ENCODE assay signal across 8 cellular contexts in the genomic region with DNA sequence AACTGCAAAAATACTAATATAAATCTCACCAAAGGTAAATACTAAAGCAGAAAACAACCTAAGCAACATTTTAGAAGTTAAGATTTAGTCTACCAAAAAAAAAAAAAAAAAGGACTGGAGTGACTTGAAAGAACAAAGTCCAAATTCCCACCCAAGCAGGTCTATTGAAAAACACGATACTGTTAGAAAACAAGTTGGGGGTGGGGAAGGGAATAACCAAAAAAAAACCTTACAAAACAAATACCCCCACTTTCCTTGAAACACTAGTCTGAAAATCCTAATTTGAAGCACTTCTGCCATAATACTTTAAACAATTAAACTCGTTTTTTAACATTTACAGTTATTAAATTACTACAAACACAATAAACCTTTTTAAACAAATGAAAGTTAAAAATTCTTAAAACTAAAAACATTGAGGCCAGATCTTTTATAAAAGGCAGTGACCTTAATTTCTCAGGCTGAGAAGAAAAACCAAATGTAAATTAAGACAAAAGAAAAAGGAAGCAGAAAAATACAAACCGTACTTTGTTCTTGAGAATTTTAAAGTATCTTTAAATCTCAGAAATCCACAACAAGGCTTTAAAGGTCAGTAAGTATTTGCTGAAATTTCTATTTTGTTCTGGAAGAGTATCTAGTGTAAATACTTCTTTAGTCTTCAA.
A peak's percentile ranks its signal among the peaks of the same experiment; 100 is the strongest.
DNase-seq lines count a peak whose midpoint lies in the region; ATAC-seq and TF ChIP-seq lines count a peak whose summit lies in the region.

No MANE protein-coding gene starts in this region.

- intact Hi-C loops in activated CD4-positive, alpha-beta memory T cell treated with anti-CD3 and anti-CD28 coated beads for 36 hours (cut with micrococcal nuclease), result loop anchor here (2.0 to 5.0 kb wide), 10 partner anchors 51 to 1366 kb away; a partner anchor contains a TSS

- POLR2A ChIA-PET in AG04450 (lab: Yijun Ruan, JAX), result interaction anchor here (0.6 to 3.7 kb wide), 7 partner anchors 9 to 362 kb away, joined by 3 to 26 read pairs (median 5); a partner anchor contains a TSS
- POLR2A ChIA-PET in activated CD4-positive, alpha-beta memory T cell treated with anti-CD3 and anti-CD28 coated beads for 36 hours (lab: Charles Lee), result interaction anchor here (0.7 to 5.3 kb wide), 24 partner anchors 9 to 1219 kb away, joined by 3 to 22 read pairs (median 4); a partner anchor contains a TSS

- peaks cover 17% of the 10 kb centered on the region for H3K4me1 ChIP-seq in HAP-1

- H3K4me3 Mint-ChIP-seq in activated CD4-positive, alpha-beta memory T cell treated with anti-CD3 and anti-CD28 coated beads for 36 hours, result peak overlapping the region; percentile 97

- peak overlapping the region; percentile 65 for H3K4me3 ChIP-seq in AG04450 (ENCODE audit: low read depth, low read length)
- H3K4me3 ChIP-seq in HAP-1, result peak overlapping the region; percentile 30
- peak overlapping the region; percentile 84 for H3K4me3 ChIP-seq in retinal pigment epithelial cell (ENCODE audit: low read length)

- H3K27ac ChIP-seq in AG04450 (ENCODE audit: low read depth, low read length), result peak overlapping the region; percentile 93

- H3K9me3 ChIP-seq in AG04450 (ENCODE audit: control insufficient read depth, insufficient read depth, low read length) (no peaks in the 10 kb centered on the region), HAP-1 (no peaks in the 10 kb centered on the region)

- no peaks in the 10 kb centered on the region for H3K9me3 Mint-ChIP-seq in activated CD4-positive, alpha-beta memory T cell treated with anti-CD3 and anti-CD28 coated beads for 36 hours

- peaks cover 17% of the 10 kb centered on the region for H3K4me1 Mint-ChIP-seq in activated CD4-positive, alpha-beta memory T cell treated with anti-CD3 and anti-CD28 coated beads for 36 hours (ENCODE audit: low read depth)

- H3K27me3 Mint-ChIP-seq in activated CD4-positive, alpha-beta memory T cell treated with anti-CD3 and anti-CD28 coated beads for 36 hours, result no peaks in the 10 kb centered on the region

- TF ChIP-seq CTCF in AG04450 (IDR thresholded peaks at IDR 0.05; ENCODE audit: low read depth, low read length) (no peak), retinal pigment epithelial cell (conservative IDR thresholded peaks at IDR 0.05; ENCODE audit: low read depth, low read length) (no peak)

- in situ Hi-C loops in HAP-1 (cut with MboI; ENCODE audit: low sequenced_read_pairs), result no loop called here

- CTCF ChIA-PET in AG04450 (lab: Charles Lee), result interaction anchor here (0.9 to 3.3 kb wide), 5 partner anchors 51 to 452 kb away, joined by 3 to 18 read pairs (median 4); no protein-coding TSS in a partner anchor
- CTCF ChIA-PET in activated CD4-positive, alpha-beta memory T cell treated with anti-CD3 and anti-CD28 coated beads for 36 hours (lab: Charles Lee), result interaction anchor here (0.6 to 2.9 kb wide), 9 partner anchors 47 to 452 kb away, joined by 3 to 14 read pairs (median 5); a partner anchor contains a TSS

- no peak for ATAC-seq in GM18907 (IDR thresholded peaks at IDR 0.05; ENCODE audit: unreplicated experiment)

- peaks cover 12% of the 10 kb centered on the region for H3K36me3 Mint-ChIP-seq in activated CD4-positive, alpha-beta memory T cell treated with anti-CD3 and anti-CD28 coated beads for 36 hours

- H3K27me3 ChIP-seq in AG04450 (ENCODE audit: control insufficient read depth, insufficient read depth, low read length) (no peaks in the 10 kb centered on the region), HAP-1 (ENCODE audit: low read depth) (no peaks in the 10 kb centered on the region)

- DNase-seq in AG04450 (ENCODE audit: low read depth, low spot score) (no peak), HAP-1 (ENCODE audit: low spot score in 2 of 2) (peak in 1 of 2 experiments; percentile 12), glomerular visceral epithelial cell (ENCODE audit: extremely low spot score) (peak; percentile 49), retinal pigment epithelial cell (ENCODE audit: low read depth) (no peak), AG08396 (ENCODE audit: low spot score) (no peak), NCI-H1105 treated with DMSO at 0.1 percent for 48 hours (lab: John Stamatoyannopoulos, UW) (no peak)
- no peak for DNase-seq in activated CD4-positive, alpha-beta memory T cell treated with anti-CD3 and anti-CD28 coated beads for 36 hours

- H3K27ac Mint-ChIP-seq in activated CD4-positive, alpha-beta memory T cell treated with anti-CD3 and anti-CD28 coated beads for 36 hours, result peak overlapping the region; percentile 97

- H3K36me3 ChIP-seq in HAP-1 (replicated peaks), result no peaks in the 10 kb centered on the region

Comparison
In these comparisons a context has a peak if more than half of its experiments do, and no peak if none do; other contexts are left out.
1. H3K4me3 ChIP-seq: peak in every context shown above with its lines; median percentile 84 in retinal pigment epithelial cell; 65 in AG04450; 30 in HAP-1.